In genomic region chrX:2351321-2351720, GRCh38 we compare ENCODE assay signal across 17 cellular contexts.
DNase-seq lines count a peak whose midpoint lies in the region; ATAC-seq and TF ChIP-seq lines count a peak whose summit lies in the region.
"Had no signal": no experiment of that assay in that cellular context is flagged by ENCODE, and none has a peak within 500 bp of the region (broad histone marks: within the 10 kb centered on the region; RNA-seq: fewer than 3 reads in every experiment).

No MANE protein-coding gene starts in this region.

- peak; percentile 57 for DNase-seq in AG04449 (ENCODE audit: low read depth, low spot score)
- DNase-seq in HS-27A (ENCODE audit: low read depth): peak; percentile 68
- DNase-seq in choroid plexus epithelial cell (ENCODE audit: low read depth): peak; percentile 62
- peak; percentile 85 for DNase-seq in kidney tubule cell (ENCODE audit: low spot score)
- DNase-seq in naive thymus-derived CD8-positive, alpha-beta T cell: no peak
- DNase-seq in activated CD4-positive, alpha-beta T cell treated with anti-CD3 and anti-CD28 coated beads, Interleukin-2, amount 10 ng/mL, durations not matched to agents 7 days and 5 days: no peak
- no peak for DNase-seq in head of caudate nucleus
- DNase-seq: activated CD4-positive, alpha-beta memory T cell treated with anti-CD3 and anti-CD28 coated beads for 36 hours; left colon; NCI-H774; ovary; stimulated activated CD4-positive, alpha-beta T cell treated with anti-CD3 and anti-CD28 coated beads, Interleukin-1b, Interleukin-23, amount 100 ng/mL, for 48 hours; stimulated activated naive CD8-positive, alpha-beta T cell treated with anti-CD3 and anti-CD28 coated beads, Interleukin-15, Interleukin-2, amounts not matched to agents 100 U/mL and 50 U/mL, for 24 hours; SW 1271 had no signal

- no peak overlapping the region for H3K27ac Mint-ChIP-seq in naive thymus-derived CD8-positive, alpha-beta T cell
- no peak overlapping the region for H3K27ac Mint-ChIP-seq in activated CD4-positive, alpha-beta T cell treated with anti-CD3 and anti-CD28 coated beads, Interleukin-2, amount 10 ng/mL, durations not matched to agents 7 days and 5 days
- H3K27ac Mint-ChIP-seq: activated CD4-positive, alpha-beta memory T cell treated with anti-CD3 and anti-CD28 coated beads for 36 hours; activated naive CD8-positive, alpha-beta T cell had no signal

- no peak for ATAC-seq in naive thymus-derived CD8-positive, alpha-beta T cell
- ATAC-seq in HG03108 (IDR thresholded peaks at IDR 0.05; ENCODE audit: unreplicated experiment): no peak
- ATAC-seq: left colon had no signal

- no peak for TF ChIP-seq CTCF in AG04449 (IDR thresholded peaks at IDR 0.05; ENCODE audit: insufficient read depth, low read length, missing control alignments)
- TF ChIP-seq CTCF in choroid plexus epithelial cell (conservative IDR thresholded peaks at IDR 0.05; ENCODE audit: low read depth, low read length): no peak

- no peak overlapping the region; the same call in 1 of the 2 replicates for H3K4me3 ChIP-seq in AG04449 (ENCODE audit: low read depth, low read length)
- no peak overlapping the region for H3K4me3 ChIP-seq in choroid plexus epithelial cell (ENCODE audit: low read depth, low read length)
- H3K4me3 ChIP-seq: BLaER1 treated with 17β-estradiol and CSF1 and Interleukin-3, amounts not matched to agents 10 nM and 100 nM; ovary had no signal

- no peaks in the 10 kb centered on the region for H3K27me3 Mint-ChIP-seq in naive thymus-derived CD8-positive, alpha-beta T cell
- no peaks in the 10 kb centered on the region for H3K27me3 Mint-ChIP-seq in activated CD4-positive, alpha-beta T cell treated with anti-CD3 and anti-CD28 coated beads, Interleukin-2, amount 10 ng/mL, durations not matched to agents 7 days and 5 days
- H3K27me3 Mint-ChIP-seq: activated CD4-positive, alpha-beta memory T cell treated with anti-CD3 and anti-CD28 coated beads for 36 hours; activated naive CD8-positive, alpha-beta T cell had no signal

- intact Hi-C loops in head of caudate nucleus (cut with DNase I): no loop called here

- CTCF ChIA-PET in AG04449 (lab: Yijun Ruan, JAX): no interaction called here
- CTCF ChIA-PET in activated CD4-positive, alpha-beta T cell treated with anti-CD3 and anti-CD28 coated beads, Interleukin-2, amount 10 ng/mL, durations not matched to agents 7 days and 5 days (lab: Charles Lee): no interaction called here

- POLR2A ChIA-PET in AG04449 (lab: Yijun Ruan, JAX): no interaction called here
- POLR2A ChIA-PET in naive thymus-derived CD8-positive, alpha-beta T cell (lab: Charles Lee): no interaction called here
- POLR2A ChIA-PET in activated CD4-positive, alpha-beta T cell treated with anti-CD3 and anti-CD28 coated beads, Interleukin-2, amount 10 ng/mL, durations not matched to agents 7 days and 5 days (lab: Charles Lee): no interaction called here

- H3K4me3 Mint-ChIP-seq in naive thymus-derived CD8-positive, alpha-beta T cell: no peak overlapping the region
- H3K4me3 Mint-ChIP-seq in activated CD4-positive, alpha-beta T cell treated with anti-CD3 and anti-CD28 coated beads, Interleukin-2, amount 10 ng/mL, durations not matched to agents 7 days and 5 days: no peak overlapping the region
- H3K4me3 Mint-ChIP-seq: activated CD4-positive, alpha-beta memory T cell treated with anti-CD3 and anti-CD28 coated beads for 36 hours; activated naive CD8-positive, alpha-beta T cell had no signal

- H3K36me3 Mint-ChIP-seq in naive thymus-derived CD8-positive, alpha-beta T cell: peaks cover 23 to 77% (median 71%) of the 10 kb centered on the region in 3 donors
- H3K36me3 Mint-ChIP-seq in activated CD4-positive, alpha-beta T cell treated with anti-CD3 and anti-CD28 coated beads, Interleukin-2, amount 10 ng/mL, durations not matched to agents 7 days and 5 days (ENCODE audit: low read depth): peaks cover 12% of the 10 kb centered on the region

- H3K9me3 Mint-ChIP-seq in naive thymus-derived CD8-positive, alpha-beta T cell: peaks cover 0 to 19% (median 4%) of the 10 kb centered on the region in 9 donors
- peaks cover 19% of the 10 kb centered on the region for H3K9me3 Mint-ChIP-seq in activated CD4-positive, alpha-beta T cell treated with anti-CD3 and anti-CD28 coated beads, Interleukin-2, amount 10 ng/mL, durations not matched to agents 7 days and 5 days

- H3K4me1 Mint-ChIP-seq in naive thymus-derived CD8-positive, alpha-beta T cell: peaks cover 0 to 4% (median 2%) of the 10 kb centered on the region in 4 donors
- no peaks in the 10 kb centered on the region for H3K4me1 Mint-ChIP-seq in activated CD4-positive, alpha-beta T cell treated with anti-CD3 and anti-CD28 coated beads, Interleukin-2, amount 10 ng/mL, durations not matched to agents 7 days and 5 days

Comparison
In these comparisons a context has a peak if more than half of its experiments do, and no peak if none do; other contexts are left out.
1. DNase-seq: peak in AG04449 (single experiment), HS-27A (single experiment), choroid plexus epithelial cell (single experiment) and kidney tubule cell (single experiment); none in naive thymus-derived CD8-positive, alpha-beta T cell (0 of 10), activated CD4-positive, alpha-beta T cell treated with anti-CD3 and anti-CD28 coated beads, Interleukin-2, amount 10 ng/mL, durations not matched to agents 7 days and 5 days (single experiment) and head of caudate nucleus (0 of 42).